2 cellular contexts compared by ENCODE assay signal in genomic region chr19:34962945-34963530, GRCh38.
TF ChIP-seq lines count a peak whose summit lies in the region.

No MANE protein-coding gene starts in this region.

TF ChIP-seq in GM12878, 131 proteins besides CTCF, POLR2A, EP300 and RAD21:
- TF ChIP-seq SUPT20H (IDR thresholded peaks at IDR 0.05; ENCODE audit: borderline replicate concordance, control insufficient read depth, low read depth, low read length) (no peak), KLF5 (IDR thresholded peaks at IDR 0.05; ENCODE audit: partially characterized antibody) (no peak), MEF2B (IDR thresholded peaks at IDR 0.05; ENCODE audit: partially characterized antibody, poor library complexity, severe bottlenecking) (no peak), HCFC1 (IDR thresholded peaks at IDR 0.05; ENCODE audit: low read length) (no peak), IRF4 (IDR thresholded peaks at IDR 0.05; ENCODE audit: low read depth, low read length) (no peak)

TF ChIP-seq in HepG2, 621 proteins besides CTCF, POLR2A, EP300 and RAD21 (continues in another document):
- TF ChIP-seq HIVEP1 (CRISPR knock-in tag; IDR thresholded peaks at IDR 0.05): 0 out of 2 replicates have a peak, but pooled peaks have one; percentile 4
- peak; percentile 11; the same call in 1 of the 2 replicates for TF ChIP-seq SALL1 (CRISPR knock-in tag; IDR thresholded peaks at IDR 0.05)
- 0 out of 2 replicates have a peak, but pooled peaks have one; percentile 16 for TF ChIP-seq ZNF430 (CRISPR knock-in tag; IDR thresholded peaks at IDR 0.05)
- no peak for TF ChIP-seq ZNF280D (CRISPR knock-in tag; IDR thresholded peaks at IDR 0.05)
- no peak for TF ChIP-seq CBX2 (IDR thresholded peaks at IDR 0.05; ENCODE audit: low read depth, low read length)
- TF ChIP-seq CBX2 (CRISPR knock-in tag; IDR thresholded peaks at IDR 0.05; ENCODE audit: low read depth): no peak
- 0 out of 2 replicates have a peak, but pooled peaks have one; percentile 3 for TF ChIP-seq ZNF609 (CRISPR knock-in tag; IDR thresholded peaks at IDR 0.05; ENCODE audit: borderline replicate concordance)
- no peak for TF ChIP-seq ZNF101 (CRISPR knock-in tag; IDR thresholded peaks at IDR 0.05; ENCODE audit: borderline replicate concordance, low read depth)
- TF ChIP-seq ZNF841 (CRISPR knock-in tag; IDR thresholded peaks at IDR 0.05; ENCODE audit: borderline replicate concordance): no peak
- TF ChIP-seq MLXIP (CRISPR knock-in tag; IDR thresholded peaks at IDR 0.05; ENCODE audit: borderline replicate concordance): no peak
- no peak for TF ChIP-seq SRF (IDR thresholded peaks at IDR 0.05; ENCODE audit: low read depth, low read length)
- TF ChIP-seq KDM1A (CRISPR knock-in tag; IDR thresholded peaks at IDR 0.05): no peak
- 0 out of 2 replicates have a peak, but pooled peaks have one; percentile 10 for TF ChIP-seq ZNF432 (CRISPR knock-in tag; IDR thresholded peaks at IDR 0.05; ENCODE audit: borderline replicate concordance)
- peak; percentile 11; the same call in 1 of the 2 replicates for TF ChIP-seq ZBTB20 (CRISPR knock-in tag; IDR thresholded peaks at IDR 0.05; ENCODE audit: borderline replicate concordance, low read depth)
- TF ChIP-seq ZNF792 (CRISPR knock-in tag; IDR thresholded peaks at IDR 0.05): no peak
- no peak for TF ChIP-seq ZNF597 (CRISPR knock-in tag; IDR thresholded peaks at IDR 0.05)
- no peak for TF ChIP-seq ZBTB37 (CRISPR knock-in tag; IDR thresholded peaks at IDR 0.05)
- 0 out of 2 replicates have a peak, but pooled peaks have one; percentile 15 for TF ChIP-seq PRDM10 (CRISPR knock-in tag; IDR thresholded peaks at IDR 0.05; ENCODE audit: low read depth)
- no peak for TF ChIP-seq ARNT (IDR thresholded peaks at IDR 0.05)
- TF ChIP-seq CREB3 (CRISPR knock-in tag; IDR thresholded peaks at IDR 0.05): no peak
- no peak for TF ChIP-seq HOMEZ (CRISPR knock-in tag; IDR thresholded peaks at IDR 0.05; ENCODE audit: low read depth)
- TF ChIP-seq ARID2 (CRISPR knock-in tag; IDR thresholded peaks at IDR 0.05; ENCODE audit: borderline replicate concordance): peak; percentile 14; the same call in 1 of the 2 replicates
- TF ChIP-seq HBP1 (CRISPR knock-in tag; IDR thresholded peaks at IDR 0.05; ENCODE audit: low read depth): 0 out of 2 replicates have a peak, but pooled peaks have one; percentile 30
- no peak for TF ChIP-seq STAT5B (CRISPR knock-in tag; IDR thresholded peaks at IDR 0.05)
- TF ChIP-seq HOXA3 (CRISPR knock-in tag; IDR thresholded peaks at IDR 0.05): 0 out of 2 replicates have a peak, but pooled peaks have one; percentile 20
- no peak for TF ChIP-seq PAX8 (CRISPR knock-in tag; IDR thresholded peaks at IDR 0.05; ENCODE audit: borderline replicate concordance)
- 0 out of 2 replicates have a peak, but pooled peaks have one; percentile 35 for TF ChIP-seq ZNF333 (CRISPR knock-in tag; IDR thresholded peaks at IDR 0.05; ENCODE audit: borderline replicate concordance)
- TF ChIP-seq U2AF1 (optimal IDR thresholded peaks at IDR 0.05; ENCODE audit: low read depth, low read length): no peak
- TF ChIP-seq BORCS8-MEF2B (CRISPR knock-in tag; IDR thresholded peaks at IDR 0.05): peak; percentile 11; the same call in 1 of the 2 replicates
- no peak for TF ChIP-seq ZFP1 (CRISPR knock-in tag; IDR thresholded peaks at IDR 0.05)
- no peak for TF ChIP-seq IRF2 (CRISPR knock-in tag; IDR thresholded peaks at IDR 0.05)
- TF ChIP-seq SRSF9 (IDR thresholded peaks at IDR 0.05; ENCODE audit: borderline replicate concordance, insufficient read depth, low read depth, low read length, poor library complexity, severe bottlenecking): no peak
- TF ChIP-seq ZNF33B (CRISPR knock-in tag; IDR thresholded peaks at IDR 0.05): no peak
